37 cellular contexts compared by ENCODE assay signal in the genomic region with DNA sequence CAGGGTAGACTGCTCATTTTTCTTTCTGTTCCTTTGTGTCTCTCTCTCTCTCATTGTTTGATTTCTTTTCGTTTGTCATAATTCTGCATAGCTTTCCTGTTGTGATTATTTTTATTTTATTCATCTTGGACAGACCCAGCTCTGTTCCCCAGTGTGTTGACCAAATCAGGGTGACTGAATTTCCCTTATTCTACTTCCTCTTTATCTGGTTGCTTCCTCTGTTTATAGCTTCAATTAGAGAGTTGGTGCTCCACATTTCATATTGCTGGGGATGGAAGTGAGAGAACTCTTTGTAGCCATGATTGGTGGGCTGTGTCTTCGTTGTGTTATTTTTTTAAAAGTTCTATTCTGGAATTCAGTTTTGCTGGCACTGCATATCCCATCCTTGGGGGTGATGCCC. TPM values are rescaled to one million over a fixed set of nuclear protein-coding genes. Genes with fewer than 3 reads are reported as not detected.
DNase-seq lines count a peak whose midpoint lies in the region; ATAC-seq, FAIRE-seq and TF ChIP-seq lines count a peak whose summit lies in the region.
"Had no signal": no experiment of that assay in that cellular context is flagged by ENCODE, and none has a peak within 500 bp of the region (broad histone marks: within the 10 kb centered on the region; RNA-seq: fewer than 3 reads in every experiment).

No MANE protein-coding gene starts in this region.

- DNase-seq in AML-193 (lab: John Stamatoyannopoulos, UW) (peak; percentile 61 to 65), Kasumi-1 (lab: John Stamatoyannopoulos, UW) (peak; percentile 65 to 77), OCI-M1 (lab: John Stamatoyannopoulos, UW) (peak; percentile 7), left lung (no peak), foreskin melanocyte (no peak), urothelium cell line (ENCODE audit: low spot score) (no peak)
- DNase-seq: activated CD4-positive, alpha-beta T cell treated with anti-CD3 and anti-CD28 coated beads for 36 hours; activated CD8-positive, alpha-beta memory T cell treated with anti-CD3 and anti-CD28 coated beads for 24 hours; activated naive CD4-positive, alpha-beta T cell; activated T-cell treated with anti-CD3 and anti-CD28 coated beads, Interleukin-2, amount 50 U/mL, for 1 hour; BE2C; Calu3; effector memory CD8-positive, alpha-beta T cell; EL; foreskin fibroblast; hypothalamus; naive thymus-derived CD8-positive, alpha-beta T cell; NCI-H1105; NCI-H1930; NCI-H226; NCI-H748 treated with DMSO at 0.1 percent for 48 hours; pancreas; right lobe of liver; SHP77; stimulated activated CD4-positive, alpha-beta T cell treated with anti-CD3 and anti-CD28 coated beads, Interleukin-12 subunit alpha, Interleukin-12 subunit beta, amount 100 ng/mL, for 4 hours; stimulated activated CD4-positive, alpha-beta T cell treated with anti-CD3 and anti-CD28 coated beads, Interleukin-4, amount 100 ng/mL, for 24 hours; stimulated activated naive CD8-positive, alpha-beta T cell treated with anti-CD3 and anti-CD28 coated beads, Interleukin-15, Interleukin-2, amounts not matched to agents 100 U/mL and 50 U/mL, for 24 hours; T-cell; transverse colon had no signal

- H3K9me3 Mint-ChIP-seq in activated T-helper 17 cell treated with anti-CD3 and anti-CD28 coated beads, Interleukin-2, amount 50 U/mL, for 72 hours = no peaks in the 10 kb centered on the region
- H3K9me3 Mint-ChIP-seq: effector memory CD8-positive, alpha-beta T cell had no signal

- ATAC-seq in left lung (peak; percentile 33), GM18909 (IDR thresholded peaks at IDR 0.05; ENCODE audit: poor library complexity, unreplicated experiment) (no peak)
- no peak for ATAC-seq in activated T-helper 17 cell treated with anti-CD3 and anti-CD28 coated beads, Interleukin-2, amount 50 U/mL, for 72 hours (replicated peaks)
- ATAC-seq: effector memory CD8-positive, alpha-beta T cell; left lobe of liver; naive thymus-derived CD8-positive, alpha-beta T cell; T-cell had no signal

- no peak overlapping the region for H3K4me3 ChIP-seq in left lung
- H3K4me3 ChIP-seq: HAP-1, pancreas, right lobe of liver, transverse colon had no signal

- no peaks in the 10 kb centered on the region for H3K36me3 ChIP-seq in left lung
- H3K36me3 ChIP-seq: BE2C, HAP-1, pancreas, right lobe of liver, transverse colon had no signal

- FAIRE-seq in urothelium cell line (lab: Jason Lieb, UNC) = no peak
- FAIRE-seq: HTR-8/SVneo, pancreas, TTC549 had no signal

- no peak overlapping the region for H3K27ac ChIP-seq in left lung
- H3K27ac ChIP-seq: pancreas, right lobe of liver, transverse colon had no signal

- intact Hi-C loops in left lung (cut with DNase I) = no loop called here

- peaks cover 48% of the 10 kb centered on the region for H3K27me3 Mint-ChIP-seq in activated T-helper 17 cell treated with anti-CD3 and anti-CD28 coated beads, Interleukin-2, amount 50 U/mL, for 72 hours

- peaks cover 0 to 4% of the 10 kb centered on the region in 2 donors for H3K4me1 ChIP-seq in left lung
- H3K4me1 ChIP-seq: BE2C, HAP-1, pancreas, right lobe of liver, transverse colon had no signal

- TF ChIP-seq CTCF in left lung (IDR thresholded peaks at IDR 0.05) = no peak

- H3K27ac Mint-ChIP-seq in activated T-helper 17 cell treated with anti-CD3 and anti-CD28 coated beads, Interleukin-2, amount 50 U/mL, for 72 hours = no peak overlapping the region
- H3K27ac Mint-ChIP-seq: activated CD4-positive, alpha-beta T cell treated with anti-CD3 and anti-CD28 coated beads for 36 hours; effector memory CD8-positive, alpha-beta T cell; naive thymus-derived CD8-positive, alpha-beta T cell; T-cell had no signal

- H3K27me3 ChIP-seq in left lung = no peaks in the 10 kb centered on the region
- H3K27me3 ChIP-seq: BE2C, right lobe of liver, transverse colon had no signal

- H3K4me1 Mint-ChIP-seq in activated T-helper 17 cell treated with anti-CD3 and anti-CD28 coated beads, Interleukin-2, amount 50 U/mL, for 72 hours = peaks cover 6% of the 10 kb centered on the region
- H3K4me1 Mint-ChIP-seq: T-cell had no signal

- H3K36me3 Mint-ChIP-seq in activated T-helper 17 cell treated with anti-CD3 and anti-CD28 coated beads, Interleukin-2, amount 50 U/mL, for 72 hours (ENCODE audit: low read depth) = no peaks in the 10 kb centered on the region
- H3K36me3 Mint-ChIP-seq: T-cell had no signal

- H3K4me3 Mint-ChIP-seq in activated T-helper 17 cell treated with anti-CD3 and anti-CD28 coated beads, Interleukin-2, amount 50 U/mL, for 72 hours = no peak overlapping the region
- H3K4me3 Mint-ChIP-seq: activated CD4-positive, alpha-beta T cell treated with anti-CD3 and anti-CD28 coated beads for 36 hours; effector memory CD8-positive, alpha-beta T cell; naive thymus-derived CD8-positive, alpha-beta T cell; T-cell had no signal

- H3K9me3 ChIP-seq in left lung = peaks cover 0 to 1% of the 10 kb centered on the region in 2 donors
- H3K9me3 ChIP-seq: BE2C, HAP-1, pancreas, right lobe of liver, transverse colon had no signal

RNA-seq across cellular contexts. Expression of a gene that starts 19.1 kb away (rescaled TPM):
- total RNA-seq in left lung = not detected
- total RNA-seq in activated T-helper 17 cell treated with anti-CD3 and anti-CD28 coated beads, Interleukin-2, amount 50 U/mL, for 72 hours = not detected
- total RNA-seq: A172; activated CD4-positive, alpha-beta T cell treated with anti-CD3 and anti-CD28 coated beads for 36 hours; Calu3; LHCN-M2; naive thymus-derived CD8-positive, alpha-beta T cell; pancreas; right lobe of liver; T-cell had no signal

Comparison
In these comparisons a context has a peak if more than half of its experiments do, and no peak if none do; other contexts are left out.
1. DNase-seq: peak in AML-193 (2 of 2), Kasumi-1 (2 of 2) and OCI-M1 (single experiment); none in left lung (0 of 2), foreskin melanocyte (single experiment) and urothelium cell line (single experiment).